10 cellular contexts compared by ENCODE assay signal in the genomic region with DNA sequence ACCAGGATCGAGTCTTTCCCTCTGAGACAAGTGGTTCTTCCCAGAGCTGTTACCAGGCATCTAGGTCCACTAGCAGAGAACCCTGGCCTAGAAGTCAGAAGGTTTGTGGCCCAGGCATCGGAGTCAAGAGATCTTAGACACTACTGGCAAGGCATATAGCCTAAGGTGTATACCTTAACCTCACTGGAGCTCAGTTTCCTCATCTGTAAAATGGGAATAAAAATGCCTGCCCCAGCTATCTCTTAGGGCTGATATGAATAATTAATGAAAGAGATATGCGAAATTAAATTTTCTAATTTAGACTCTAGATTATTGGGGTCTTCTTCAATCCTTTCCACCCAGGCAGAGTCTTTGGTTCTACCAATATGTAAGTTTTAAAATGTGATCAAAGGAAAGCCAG.
"Had no signal": no experiment of that assay in that cellular context is flagged by ENCODE, and none has a peak within 500 bp of the region (broad histone marks: within the 10 kb centered on the region; RNA-seq: fewer than 3 reads in every experiment).

No MANE protein-coding gene starts in this region.

- H3K4me3 ChIP-seq: GM23248, HAP-1 had no signal

- H2AFZ ChIP-seq: GM23248 had no signal

- H3K9me3 Mint-ChIP-seq: HFFc6, IgD-negative memory B cell had no signal

- H3K27ac ChIP-seq: GM23248, HL-60 had no signal

- FAIRE-seq: HepG2 had no signal

- ATAC-seq: HCT116, HepG2 had no signal

- H3K9me3 ChIP-seq: HAP-1 had no signal

- H3K36me3 Mint-ChIP-seq: IgD-negative memory B cell had no signal

- H3K4me3 Mint-ChIP-seq: HFFc6, IgD-negative memory B cell had no signal

- DNase-seq: GM23248, GOT3, H7, HFFc6, KG1 had no signal

- H3K9ac ChIP-seq: GM23248 had no signal

- H3K36me3 ChIP-seq: HAP-1 had no signal
